In genomic region chr3:181913254-181913653, GRCh38 we compare ENCODE assay signal across 26 cellular contexts.
DNase-seq lines count a peak whose midpoint lies in the region; ATAC-seq and TF ChIP-seq lines count a peak whose summit lies in the region.
"Had no signal": no experiment of that assay in that cellular context is flagged by ENCODE, and none has a peak within 500 bp of the region (broad histone marks: within the 10 kb centered on the region; RNA-seq: fewer than 3 reads in every experiment).

No MANE protein-coding gene starts in this region.

- no peaks in the 10 kb centered on the region for H3K27me3 ChIP-seq in mammary epithelial cell (ENCODE audit: insufficient read depth, low read length)
- H3K27me3 ChIP-seq in right lobe of liver: no peaks in the 10 kb centered on the region
- no peaks in the 10 kb centered on the region for H3K27me3 ChIP-seq in prostate gland (replicated peaks; ENCODE audit: insufficient read depth)
- H3K27me3 ChIP-seq: colonic mucosa, MG63, transverse colon had no signal

- no peaks in the 10 kb centered on the region for H3K79me2 ChIP-seq in mammary epithelial cell (ENCODE audit: insufficient read depth, low read length)

- no peaks in the 10 kb centered on the region for H3K36me3 ChIP-seq in mammary epithelial cell (ENCODE audit: insufficient read depth, low read length)
- no peaks in the 10 kb centered on the region for H3K36me3 ChIP-seq in right lobe of liver
- no peaks in the 10 kb centered on the region for H3K36me3 ChIP-seq in prostate gland
- H3K36me3 ChIP-seq: colonic mucosa, MG63, transverse colon had no signal

- H4K20me1 ChIP-seq in mammary epithelial cell (ENCODE audit: insufficient read depth, low read length): no peaks in the 10 kb centered on the region

- H3K4me1 ChIP-seq in mammary epithelial cell (ENCODE audit: insufficient read depth, low read length) (peaks cover 8% of the 10 kb centered on the region), right lobe of liver (no peaks in the 10 kb centered on the region), prostate gland (replicated peaks) (no peaks in the 10 kb centered on the region)
- H3K4me1 ChIP-seq: colonic mucosa, transverse colon had no signal

- dilution Hi-C loops in mammary epithelial cell (cut with HindIII; ENCODE audit: low sequenced_read_pairs): no loop called here

- no peak overlapping the region for H3K9ac ChIP-seq in mammary epithelial cell (ENCODE audit: insufficient read depth, low read length)

- in situ Hi-C loops in mammary epithelial cell (cut with MboI; ENCODE audit: low sequenced_read_pairs in 2 of 2): no loop called here

- peak overlapping the region; percentile 63 for H3K4me2 ChIP-seq in mammary epithelial cell (ENCODE audit: insufficient read depth, low read depth, low read length)

- no peak overlapping the region for H3K4me3 ChIP-seq in mammary epithelial cell (replicated peaks in 1 of 3; ENCODE audit: insufficient read depth in 1 of 3, low read depth in 2 of 3, low read length in 3 of 3)
- no peak overlapping the region for H3K4me3 ChIP-seq in right lobe of liver
- H3K4me3 ChIP-seq in prostate gland: no peak overlapping the region
- H3K4me3 ChIP-seq: colonic mucosa, MG63, SK-N-MC, skin epidermis, transverse colon had no signal

- DNase-seq in NCI-H1105 treated with DMSO at 0.1 percent for 48 hours (lab: John Stamatoyannopoulos, UW) (peak; percentile 39), NCI-H1105 (lab: John Stamatoyannopoulos, UW) (no peak), NCI-H446 treated with DMSO at 0.1 percent for 48 hours (lab: John Stamatoyannopoulos, UW) (peak; percentile 35), mammary epithelial cell (peak; percentile 66), renal cortical epithelial cell (ENCODE audit: low read depth) (peak; percentile 12), right lobe of liver (no peak), prostate gland (ENCODE audit: low spot score) (no peak)
- DNase-seq: 8988T; activated CD4-positive, alpha-beta T cell treated with anti-CD3 and anti-CD28 coated beads for 48 hours; activated T-cell treated with anti-CD3 and anti-CD28 coated beads, Interleukin-2, amount 50 U/mL, for 24 hours; AML-193; CD8-positive, alpha-beta memory T cell; colonic mucosa; DMS79; kidney glomerular epithelial cell; MG63; NCI-H1694; NCI-H2171 treated with DMSO at 0.1 percent for 48 hours; NCI-H524 treated with DMSO at 0.1 percent for 48 hours; RPMI8226; T-helper 2 cell; transverse colon had no signal

- CTCF ChIA-PET in mammary epithelial cell (lab: Charles Lee; ENCODE audit: low non-redundant PET): interaction anchor here (0.6 kb wide), 1 partner anchor 212 kb away, joined by 6 read pairs; no protein-coding TSS in a partner anchor

- no TSS peak for BruUV-seq in mammary epithelial cell (replicated peaks; lab: Mats Ljungman, UMichigan)

- TF ChIP-seq POLR2A in right lobe of liver (IDR thresholded peaks at IDR 0.05) (no peak), prostate gland (IDR thresholded peaks at IDR 0.05) (no peak)

- intact Hi-C loops in mammary epithelial cell (cut with micrococcal nuclease): no loop called here
- intact Hi-C loops in right lobe of liver (cut with DNase I): no loop called here
- intact Hi-C loops in prostate gland (cut with DNase I): no loop called here

- H3K9me3 ChIP-seq in mammary epithelial cell (replicated peaks; ENCODE audit: insufficient read depth, low read length) (no peaks in the 10 kb centered on the region), right lobe of liver (no peaks in the 10 kb centered on the region), prostate gland (no peaks in the 10 kb centered on the region)
- H3K9me3 ChIP-seq: colonic mucosa, MG63, transverse colon had no signal

- TF ChIP-seq CTCF in mammary epithelial cell (conservative IDR thresholded peaks at IDR 0.05 in 1 of 2, IDR thresholded peaks at IDR 0.05 in 1 of 2; ENCODE audit: extremely low read depth in 1 of 2, insufficient read depth in 1 of 2, low read depth in 1 of 2, low read length in 2 of 2) (no peak), right lobe of liver (IDR thresholded peaks at IDR 0.05) (no peak), prostate gland (IDR thresholded peaks at IDR 0.05) (no peak)

- 48% methylated on average over 2 of the region's 2 CpGs for WGBS in mammary epithelial cell (ENCODE audit: low coverage, missing lambda C conversion rate)
- WGBS in right lobe of liver (ENCODE audit: insufficient coverage, low coverage, low lambda C conversion rate, missing lambda C conversion rate): 32% methylated on average over 2 of the region's 2 CpGs
- WGBS in prostate gland: 30% methylated on average over 2 of the region's 2 CpGs

- H2AFZ ChIP-seq in mammary epithelial cell (ENCODE audit: low read depth, low read length): no peak overlapping the region

- H3K27ac ChIP-seq in mammary epithelial cell (ENCODE audit: insufficient read depth, low read depth, low read length) (no peak overlapping the region), right lobe of liver (no peak overlapping the region), prostate gland (no peak overlapping the region)
- H3K27ac ChIP-seq: colonic mucosa, HL-60, SK-N-MC, skin epidermis, transverse colon had no signal

- ATAC-seq in right lobe of liver (no peak), GM18511 (IDR thresholded peaks at IDR 0.05; ENCODE audit: unreplicated experiment) (no peak)

Comparison
In these comparisons a context has a peak if more than half of its experiments do, and no peak if none do; other contexts are left out.
1. DNase-seq: peak in NCI-H1105 treated with DMSO at 0.1 percent for 48 hours (single experiment), NCI-H446 treated with DMSO at 0.1 percent for 48 hours (single experiment), mammary epithelial cell (single experiment) and renal cortical epithelial cell (single experiment); none in NCI-H1105 (single experiment), right lobe of liver (0 of 3) and prostate gland (single experiment).